ENCODE assay signal across 12 cellular contexts in the genomic region with DNA sequence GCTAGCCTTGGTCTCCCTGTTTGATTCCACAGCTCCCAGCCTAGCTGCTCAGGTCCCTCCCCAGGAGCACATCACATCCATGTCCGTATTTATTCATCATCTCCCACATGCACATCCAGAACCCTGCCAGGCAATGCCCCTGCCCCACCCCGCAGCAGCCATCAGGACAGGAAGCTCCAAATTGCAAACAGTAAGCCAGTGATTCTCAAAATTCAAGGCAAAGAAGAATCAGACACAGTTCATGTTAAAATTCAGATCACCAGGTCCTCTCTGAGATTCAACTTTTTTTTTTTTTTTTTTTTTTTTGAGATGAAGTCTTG. TPM values are rescaled to one million over a fixed set of nuclear protein-coding genes. Genes with fewer than 3 reads are reported as not detected.
DNase-seq lines count a peak whose midpoint lies in the region; ATAC-seq and TF ChIP-seq lines count a peak whose summit lies in the region.
"Had no signal": no experiment of that assay in that cellular context is flagged by ENCODE, and none has a peak within 500 bp of the region (broad histone marks: within the 10 kb centered on the region; RNA-seq: fewer than 3 reads in every experiment).

No MANE protein-coding gene starts in this region.

- CTCF ChIA-PET in T-cell (lab: Charles Lee): interaction anchor here (0.5 to 5.8 kb wide), 31 partner anchors 9 to 1159 kb away, joined by 3 to 177 read pairs (median 6); a partner anchor contains a TSS

- no peaks in the 10 kb centered on the region for H3K9me3 Mint-ChIP-seq in activated naive CD4-positive, alpha-beta T cell treated with anti-CD3 and anti-CD28 coated beads, Interleukin-2, amount 50 U/mL, for 24 hours
- H3K9me3 Mint-ChIP-seq in T-cell: no peaks in the 10 kb centered on the region
- H3K9me3 Mint-ChIP-seq: activated naive CD4-positive, alpha-beta T cell treated with anti-CD3 and anti-CD28 coated beads, Interleukin-2, amount 50 U/mL, for 72 hours had no signal

- ATAC-seq in T-cell (replicated peaks in 1 of 4): peak in 3 of 4 experiments; percentile 29 to 58 (median 31)
- ATAC-seq in lower lobe of right lung: no peak

- H3K4me1 Mint-ChIP-seq in activated naive CD4-positive, alpha-beta T cell treated with anti-CD3 and anti-CD28 coated beads, Interleukin-2, amount 50 U/mL, for 24 hours: peaks cover 7% of the 10 kb centered on the region
- peaks cover 9 to 17% (median 12%) of the 10 kb centered on the region in 3 donors for H3K4me1 Mint-ChIP-seq in T-cell

- POLR2A ChIA-PET in T-cell (lab: Charles Lee): interaction anchor here in 1 of 2 donors (1.4 kb wide), 1 partner anchor 139 kb away, joined by 5 read pairs; no protein-coding TSS in a partner anchor

- TF ChIP-seq CTCF in lower lobe of right lung (IDR thresholded peaks at IDR 0.05) (peak; percentile 19), vagina (IDR thresholded peaks at IDR 0.05) (no peak)

- DNase-seq in activated naive CD4-positive, alpha-beta T cell treated with Interleukin-2 at 50 U/mL for 16 hours: no peak
- DNase-seq in T-cell (no peak), lower lobe of right lung (no peak), vagina (ENCODE audit: extremely low spot score in 2 of 2) (no peak), medulla oblongata (ENCODE audit: extremely low spot score) (no peak), NCI-H2227 (lab: John Stamatoyannopoulos, UW; ENCODE audit: unreplicated experiment) (no peak), DMS153 treated with DMSO at 0.1 percent for 48 hours (lab: John Stamatoyannopoulos, UW; ENCODE audit: unreplicated experiment) (no peak)

- H3K27me3 ChIP-seq in lower lobe of right lung (ENCODE audit: low read depth): no peaks in the 10 kb centered on the region
- H3K27me3 ChIP-seq in vagina: no peaks in the 10 kb centered on the region
- H3K27me3 ChIP-seq: colonic mucosa, MG63, thyroid gland had no signal

- no peaks in the 10 kb centered on the region for H3K36me3 Mint-ChIP-seq in activated naive CD4-positive, alpha-beta T cell treated with anti-CD3 and anti-CD28 coated beads, Interleukin-2, amount 50 U/mL, for 24 hours
- no peaks in the 10 kb centered on the region for H3K36me3 Mint-ChIP-seq in T-cell
- H3K36me3 Mint-ChIP-seq: activated naive CD4-positive, alpha-beta T cell treated with anti-CD3 and anti-CD28 coated beads, Interleukin-2, amount 50 U/mL, for 72 hours had no signal

- no peak for TF ChIP-seq POLR2A in vagina (IDR thresholded peaks at IDR 0.05)

- H3K9me3 ChIP-seq in lower lobe of right lung: no peaks in the 10 kb centered on the region
- no peaks in the 10 kb centered on the region for H3K9me3 ChIP-seq in vagina
- H3K9me3 ChIP-seq: colonic mucosa, MG63, thyroid gland had no signal

- no peak overlapping the region for H3K27ac Mint-ChIP-seq in activated naive CD4-positive, alpha-beta T cell treated with anti-CD3 and anti-CD28 coated beads, Interleukin-2, amount 50 U/mL, for 24 hours
- no peak overlapping the region for H3K27ac Mint-ChIP-seq in T-cell

- no peaks in the 10 kb centered on the region for H3K27me3 Mint-ChIP-seq in activated naive CD4-positive, alpha-beta T cell treated with anti-CD3 and anti-CD28 coated beads, Interleukin-2, amount 50 U/mL, for 24 hours
- no peaks in the 10 kb centered on the region for H3K27me3 Mint-ChIP-seq in T-cell

- intact Hi-C loops in lower lobe of right lung (cut with DNase I): loop anchor here (10.0 kb wide), 1 partner anchor 140 kb away; no protein-coding TSS in a partner anchor
- intact Hi-C loops in vagina (cut with DNase I): loop anchor here (2.0 kb wide), 1 partner anchor 144 kb away; no protein-coding TSS in a partner anchor

- H3K4me3 ChIP-seq in lower lobe of right lung (peak overlapping the region; percentile 14), vagina (no peak overlapping the region)
- H3K4me3 ChIP-seq: colonic mucosa, MG63, thyroid gland had no signal

- H3K36me3 ChIP-seq in lower lobe of right lung: no peaks in the 10 kb centered on the region
- no peaks in the 10 kb centered on the region for H3K36me3 ChIP-seq in vagina
- H3K36me3 ChIP-seq: colonic mucosa, MG63, thyroid gland had no signal

- no peak overlapping the region for H3K27ac ChIP-seq in lower lobe of right lung
- H3K27ac ChIP-seq in vagina: peak overlapping the region; percentile 89

- H3K4me1 ChIP-seq in lower lobe of right lung (peaks cover 18% of the 10 kb centered on the region), vagina (peaks cover 23% of the 10 kb centered on the region)
- H3K4me1 ChIP-seq: colonic mucosa had no signal

- peak overlapping the region; percentile 26 for H3K4me3 Mint-ChIP-seq in activated naive CD4-positive, alpha-beta T cell treated with anti-CD3 and anti-CD28 coated beads, Interleukin-2, amount 50 U/mL, for 24 hours
- peak overlapping the region in 1 of 3 donors; percentile 3 for H3K4me3 Mint-ChIP-seq in T-cell

RNA-seq across cellular contexts. Expression of a gene that starts 17.7 kb away (rescaled TPM):
- 1 to 10 TPM; 2.5 to 3.9 (median 3.7) TPM for total RNA-seq in T-cell
- total RNA-seq in lower lobe of right lung: 10.0 TPM
- total RNA-seq in vagina: 10.8 TPM

RNA-seq across cellular contexts. Expression of a gene that starts 39.2 kb away (rescaled TPM):
- total RNA-seq in T-cell (10 to 100 TPM; 39.9 to 47.7 (median 42.6) TPM), lower lobe of right lung (77.2 TPM), vagina (47.4 TPM)

Comparison
In these comparisons a context has a peak if more than half of its experiments do, and no peak if none do; other contexts are left out.
1. ATAC-seq: peak in T-cell (3 of 4); none in lower lobe of right lung (0 of 2).